ENCODE assay signal across 23 cellular contexts in genomic region chr15:26561994-26562730, GRCh38.
"Had no signal": no experiment of that assay in that cellular context is flagged by ENCODE, and none has a peak within 500 bp of the region (broad histone marks: within the 10 kb centered on the region; RNA-seq: fewer than 3 reads in every experiment).

No MANE protein-coding gene starts in this region.

- FAIRE-seq: kidney, TTC549 had no signal

- H3K27me3 ChIP-seq: left lung, sigmoid colon, spleen, upper lobe of left lung had no signal

- DNase-seq: activated CD4-positive, alpha-beta T cell treated with anti-CD3 and anti-CD28 coated beads for 1 hour; activated CD4-positive, alpha-beta T cell treated with anti-CD3 and anti-CD28 coated beads, Interleukin-2, amount 50 U/mL, for 1 hour; activated CD8-positive, alpha-beta T cell treated with anti-CD3 and anti-CD28 coated beads, Interleukin-2, amount 10 ng/mL, durations not matched to agents 7 days and 5 days; activated T-cell treated with anti-CD3 and anti-CD28 coated beads, Interleukin-2, amount 50 U/mL, for 1 hour; cortex of kidney; kidney; left lung; mammary epithelial cell; midbrain; occipital lobe; sigmoid colon; spleen; stimulated activated CD4-positive, alpha-beta T cell treated with anti-CD3 and anti-CD28 coated beads, Interleukin-4, amount 100 ng/mL, for 1 hour; stimulated activated naive CD4-positive, alpha-beta T cell treated with Interleukin-2 at 50 U/mL for 16 hours; T-helper 1 cell; upper lobe of left lung; WERI-Rb-1 had no signal

- H3K27ac Mint-ChIP-seq: activated CD8-positive, alpha-beta T cell treated with anti-CD3 and anti-CD28 coated beads, Interleukin-2, amount 10 ng/mL, durations not matched to agents 7 days and 5 days; activated naive CD8-positive, alpha-beta T cell; activated T-helper 17 cell treated with anti-CD3 and anti-CD28 coated beads, Interleukin-2, amount 50 U/mL, for 72 hours; natural killer cell treated with Interleukin-12 subunit alpha and Interleukin-12 subunit beta and Interleukin-15 and Interleukin-18, amount 100 ng/mL, for 72 hours had no signal

- H3K4me1 Mint-ChIP-seq: activated T-helper 17 cell treated with anti-CD3 and anti-CD28 coated beads, Interleukin-2, amount 50 U/mL, for 72 hours had no signal

- H3K4me3 Mint-ChIP-seq: activated CD8-positive, alpha-beta T cell treated with anti-CD3 and anti-CD28 coated beads, Interleukin-2, amount 10 ng/mL, durations not matched to agents 7 days and 5 days; activated naive CD8-positive, alpha-beta T cell; activated T-helper 17 cell treated with anti-CD3 and anti-CD28 coated beads, Interleukin-2, amount 50 U/mL, for 72 hours; natural killer cell treated with Interleukin-12 subunit alpha and Interleukin-12 subunit beta and Interleukin-15 and Interleukin-18, amount 100 ng/mL, for 72 hours had no signal

- ATAC-seq: activated CD8-positive, alpha-beta T cell treated with anti-CD3 and anti-CD28 coated beads, Interleukin-2, amount 10 ng/mL, durations not matched to agents 7 days and 5 days; activated T-helper 17 cell treated with anti-CD3 and anti-CD28 coated beads, Interleukin-2, amount 50 U/mL, for 72 hours; left lung; natural killer cell treated with Interleukin-12 subunit alpha and Interleukin-12 subunit beta and Interleukin-15 and Interleukin-18, amount 100 ng/mL, for 72 hours had no signal

- H3K36me3 Mint-ChIP-seq: activated naive CD8-positive, alpha-beta T cell; natural killer cell treated with Interleukin-12 subunit alpha and Interleukin-12 subunit beta and Interleukin-15 and Interleukin-18, amount 100 ng/mL, for 72 hours had no signal

- H3K27me3 Mint-ChIP-seq: activated naive CD8-positive, alpha-beta T cell; activated T-helper 17 cell treated with anti-CD3 and anti-CD28 coated beads, Interleukin-2, amount 50 U/mL, for 72 hours; natural killer cell treated with Interleukin-12 subunit alpha and Interleukin-12 subunit beta and Interleukin-15 and Interleukin-18, amount 100 ng/mL, for 72 hours had no signal

- H3K9me3 Mint-ChIP-seq: activated T-helper 17 cell treated with anti-CD3 and anti-CD28 coated beads, Interleukin-2, amount 50 U/mL, for 72 hours had no signal

- H3K4me1 ChIP-seq: left lung, sigmoid colon, upper lobe of left lung had no signal

- H3K9me3 ChIP-seq: thoracic aorta, upper lobe of left lung had no signal

- H3K4me3 ChIP-seq: left lung, sigmoid colon, spleen, thoracic aorta, upper lobe of left lung had no signal

- H3K27ac ChIP-seq: epithelial cell of prostate, left lung, sigmoid colon, thoracic aorta, upper lobe of left lung, WERI-Rb-1 had no signal

- H3K36me3 ChIP-seq: left lung, sigmoid colon, spleen, thoracic aorta, upper lobe of left lung had no signal
